In genomic region chr15:79054350-79054749, GRCh38 we compare ENCODE assay signal across 22 cellular contexts. TPM values are rescaled to one million over a fixed set of nuclear protein-coding genes. Genes with fewer than 3 reads are reported as not detected.
A peak's percentile ranks its signal among the peaks of the same experiment; 100 is the strongest.
DNase-seq lines count a peak whose midpoint lies in the region; ATAC-seq, FAIRE-seq and TF ChIP-seq lines count a peak whose summit lies in the region.
"Had no signal": no experiment of that assay in that cellular context is flagged by ENCODE, and none has a peak within 500 bp of the region (broad histone marks: within the 10 kb centered on the region; RNA-seq: fewer than 3 reads in every experiment).

No MANE protein-coding gene starts in this region.

- no peak for ATAC-seq in A549
- ATAC-seq: CD8-positive, alpha-beta T cell; HCT116 had no signal

- TF ChIP-seq CTCF in A549 (IDR thresholded peaks at IDR 0.05), result no peak
- TF ChIP-seq CTCF in endothelial cell (IDR thresholded peaks at IDR 0.05; ENCODE audit: unreplicated experiment), result no peak
- TF ChIP-seq CTCF in spleen (IDR thresholded peaks at IDR 0.05 in 8 of 11, conservative IDR thresholded peaks at IDR 0.05 in 3 of 11), result no peak
- no peak for TF ChIP-seq CTCF in SK-N-SH (IDR thresholded peaks at IDR 0.05)

- H3K27ac Mint-ChIP-seq in endothelial cell (ENCODE audit: unreplicated experiment), result peak overlapping the region; percentile 10
- H3K27ac Mint-ChIP-seq in T-helper 2 cell treated with Interferon-gamma antibody and Interleukin-4, amounts not matched to agents 5 μg/mL and 100 μg/mL, for 36 hours, result no peak overlapping the region
- H3K27ac Mint-ChIP-seq: B cell; CD8-positive, alpha-beta T cell; HFFc6 had no signal

- TF ChIP-seq POLR2A in A549 (IDR thresholded peaks at IDR 0.05; ENCODE audit: low read length), result no peak
- no peak for TF ChIP-seq POLR2A in spleen (IDR thresholded peaks at IDR 0.05)

- H3K9me3 Mint-ChIP-seq in endothelial cell (ENCODE audit: unreplicated experiment), result no peaks in the 10 kb centered on the region
- no peaks in the 10 kb centered on the region for H3K9me3 Mint-ChIP-seq in T-helper 2 cell treated with Interferon-gamma antibody and Interleukin-4, amounts not matched to agents 5 μg/mL and 100 μg/mL, for 36 hours
- H3K9me3 Mint-ChIP-seq: CD8-positive, alpha-beta T cell; H9; HFFc6 had no signal

- no peak for FAIRE-seq in A549 (lab: Jason Lieb, UNC)
- FAIRE-seq: G401.6, GM12892 had no signal

- no peaks in the 10 kb centered on the region for H3K9me3 ChIP-seq in A549
- H3K9me3 ChIP-seq in spleen, result no peaks in the 10 kb centered on the region
- no peaks in the 10 kb centered on the region for H3K9me3 ChIP-seq in SK-N-SH
- H3K9me3 ChIP-seq: BLaER1, Caco-2 had no signal

- H4K20me1 ChIP-seq in SK-N-SH (ENCODE audit: insufficient read depth), result no peaks in the 10 kb centered on the region
- H4K20me1 ChIP-seq: BLaER1 had no signal

- TF ChIP-seq RAD21 in A549 (conservative IDR thresholded peaks at IDR 0.05 in 1 of 2, IDR thresholded peaks at IDR 0.05 in 1 of 2) (no peak), Ishikawa (IDR thresholded peaks at IDR 0.05; ENCODE audit: low read depth) (no peak), SK-N-SH (IDR thresholded peaks at IDR 0.05; ENCODE audit: low read length) (no peak)

- peaks cover 6% of the 10 kb centered on the region for H3K27me3 Mint-ChIP-seq in endothelial cell (ENCODE audit: unreplicated experiment)
- H3K27me3 Mint-ChIP-seq in T-helper 2 cell treated with Interferon-gamma antibody and Interleukin-4, amounts not matched to agents 5 μg/mL and 100 μg/mL, for 36 hours (ENCODE audit: low read depth), result peaks cover 7% of the 10 kb centered on the region

- peaks cover 0 to 12% (median 0%) of the 10 kb centered on the region in 7 donors for H3K27me3 ChIP-seq in spleen (replicated peaks in 1 of 7)
- H3K27me3 ChIP-seq in SK-N-SH (ENCODE audit: insufficient read depth), result no peaks in the 10 kb centered on the region; the same call in 1 of the 2 replicates
- H3K27me3 ChIP-seq: BLaER1 had no signal

- no peaks in the 10 kb centered on the region for H3F3A ChIP-seq in SK-N-SH (replicated peaks; ENCODE audit: insufficient read depth)

- no peak overlapping the region for H3K4me3 Mint-ChIP-seq in endothelial cell (ENCODE audit: unreplicated experiment)
- no peak overlapping the region for H3K4me3 Mint-ChIP-seq in T-helper 2 cell treated with Interferon-gamma antibody and Interleukin-4, amounts not matched to agents 5 μg/mL and 100 μg/mL, for 36 hours
- H3K4me3 Mint-ChIP-seq: B cell; CD4-positive, CD25-positive, alpha-beta regulatory T cell; CD8-positive, alpha-beta T cell; H9; HFFc6 had no signal

- peaks cover 3% of the 10 kb centered on the region for H3K36me3 Mint-ChIP-seq in endothelial cell (ENCODE audit: low read depth, unreplicated experiment)
- H3K36me3 Mint-ChIP-seq in T-helper 2 cell treated with Interferon-gamma antibody and Interleukin-4, amounts not matched to agents 5 μg/mL and 100 μg/mL, for 36 hours (ENCODE audit: low read depth), result no peaks in the 10 kb centered on the region
- H3K36me3 Mint-ChIP-seq: CD4-positive, CD25-positive, alpha-beta regulatory T cell; CD8-positive, alpha-beta T cell had no signal

- H3K27ac ChIP-seq in A549 (no peak overlapping the region), spleen (no peak overlapping the region), SK-N-SH (ENCODE audit: low read depth in 2 of 2, low read length in 1 of 2) (no peak overlapping the region)
- H3K27ac ChIP-seq: BLaER1, C4-2B, GM23248 had no signal

- H3K9ac ChIP-seq in SK-N-SH, result no peak overlapping the region
- H3K9ac ChIP-seq: BLaER1, GM23248 had no signal

- no peaks in the 10 kb centered on the region for H3K79me2 ChIP-seq in SK-N-SH (ENCODE audit: insufficient read depth)

- H3K4me1 ChIP-seq in A549 (no peaks in the 10 kb centered on the region), spleen (no peaks in the 10 kb centered on the region), SK-N-SH (ENCODE audit: control insufficient read depth in 1 of 2, insufficient read depth in 2 of 2, low read depth in 1 of 2, low read length in 1 of 2) (no peaks in the 10 kb centered on the region)
- H3K4me1 ChIP-seq: Caco-2 had no signal

- 7% methylated on average over 3 of the region's 3 CpGs for WGBS in A549 (ENCODE audit: missing lambda C conversion rate)
- WGBS in spleen, 5 donors, result 57 to 76% (median 73%) methylated on average over 3 of the region's 3 CpGs
- WGBS in SK-N-SH (ENCODE audit: low lambda C conversion rate), result 4% methylated on average over 3 of the region's 3 CpGs

- intact Hi-C loops in spleen (cut with DNase I; ENCODE audit: low total_unique reads), result no loop called here

- POLR2A ChIA-PET in A549 (lab: Yijun Ruan, JAX) (no interaction called here), SK-N-SH (lab: Yijun Ruan, JAX) (no interaction called here)

- H3K4me2 ChIP-seq in A549, result no peak overlapping the region
- no peak overlapping the region for H3K4me2 ChIP-seq in SK-N-SH
- H3K4me2 ChIP-seq: BLaER1 had no signal

- H2AFZ ChIP-seq in SK-N-SH (ENCODE audit: low read depth), result no peak overlapping the region
- H2AFZ ChIP-seq: GM23248 had no signal

- H3K36me3 ChIP-seq in spleen (no peaks in the 10 kb centered on the region), SK-N-SH (replicated peaks in 1 of 2; ENCODE audit: control insufficient read depth in 1 of 2, insufficient read depth in 2 of 2, low read length in 1 of 2) (no peaks in the 10 kb centered on the region)
- H3K36me3 ChIP-seq: BLaER1 had no signal

- no peaks in the 10 kb centered on the region for H3K9me2 ChIP-seq in SK-N-SH

- TF ChIP-seq EP300 in A549 (IDR thresholded peaks at IDR 0.05) (no peak), Ishikawa (IDR thresholded peaks at IDR 0.05; ENCODE audit: borderline replicate concordance) (no peak), SK-N-SH (IDR thresholded peaks at IDR 0.05; ENCODE audit: borderline replicate concordance in 1 of 2, low read depth in 1 of 2, low read length in 1 of 2) (no peak)

- H3K4me3 ChIP-seq in A549, result no peak overlapping the region
- no peak overlapping the region for H3K4me3 ChIP-seq in spleen
- no peak overlapping the region for H3K4me3 ChIP-seq in SK-N-SH (ENCODE audit: low read depth in 2 of 2, low read length in 1 of 2)
- H3K4me3 ChIP-seq: BLaER1, GM23248 had no signal

- DNase-seq in A549 (ENCODE audit: low read depth in 1 of 2, low spot score in 1 of 2) (no peak), endothelial cell (ENCODE audit: low spot score) (no peak), spleen (peak; percentile 1), NCI-H446 (lab: John Stamatoyannopoulos, UW) (no peak), SK-N-SH (no peak)
- no peak for DNase-seq in T-helper 2 cell treated with Interferon-gamma antibody and Interleukin-4, amounts not matched to agents 5 μg/mL and 100 μg/mL, for 36 hours (ENCODE audit: low spot score)
- DNase-seq: 8988T; Caco-2; CD4-positive, CD25-positive, alpha-beta regulatory T cell; CD8-positive, alpha-beta T cell; DMS153; DND-41; GM23248; H9; HFFc6 had no signal

- CTCF ChIA-PET in A549 (lab: Yijun Ruan, JAX), result interaction anchor here (1.5 to 1.9 kb wide), 2 partner anchors 11 to 16 kb away, joined by 3 to 4 read pairs; no protein-coding TSS in a partner anchor
- CTCF ChIA-PET in SK-N-SH (lab: Yijun Ruan, JAX), result interaction anchor here (2.2 kb wide), 1 partner anchor 26 kb away, joined by 7 read pairs; no protein-coding TSS in a partner anchor

- H3K4me1 Mint-ChIP-seq in endothelial cell (ENCODE audit: unreplicated experiment), result no peaks in the 10 kb centered on the region
- H3K4me1 Mint-ChIP-seq in T-helper 2 cell treated with Interferon-gamma antibody and Interleukin-4, amounts not matched to agents 5 μg/mL and 100 μg/mL, for 36 hours (ENCODE audit: low read depth), result no peaks in the 10 kb centered on the region
- H3K4me1 Mint-ChIP-seq: B cell; CD4-positive, CD25-positive, alpha-beta regulatory T cell had no signal

TF ChIP-seq in A549, 52 proteins besides CTCF, POLR2A, EP300 and RAD21 (continues in another document):
- TF ChIP-seq E2F6 (IDR thresholded peaks at IDR 0.05; ENCODE audit: borderline replicate concordance, low read depth), result no peak

TF ChIP-seq in Ishikawa, 13 proteins besides CTCF, POLR2A, EP300 and RAD21 (continues in another document):
- 0 out of 2 replicates have a peak, but pooled peaks have one; percentile 10 for TF ChIP-seq USF1 (IDR thresholded peaks at IDR 0.05)

TF ChIP-seq in SK-N-SH, 30 proteins besides CTCF, POLR2A, EP300 and RAD21 (continues in another document):
- TF ChIP-seq RCOR1 (IDR thresholded peaks at IDR 0.05; ENCODE audit: low read length) (no peak), FOSL2 (IDR thresholded peaks at IDR 0.05; ENCODE audit: borderline replicate concordance, low read depth) (no peak), NRF1 (IDR thresholded peaks at IDR 0.05; ENCODE audit: low read depth, low read length) (no peak), PBX3 (IDR thresholded peaks at IDR 0.05) (no peak), GABPA (IDR thresholded peaks at IDR 0.05; ENCODE audit: low read depth) (no peak), FOXM1 (IDR thresholded peaks at IDR 0.05; ENCODE audit: low read depth) (no peak)

RNA-seq across cellular contexts. Expression of gene RASGRF1, which starts 36.2 kb away (rescaled TPM):
- polyA plus RNA-seq in A549 (2011; rRNA removed) (0.13 and 0.19 TPM in 2 replicates), A549 (2017; fragmentation: RNase III; extraction: RNeasy Plus Mini Kit Qiagen cat#74134 plus additional on column Dnase treatment) (0.07 to 0.26 TPM (median 0.21 TPM) in 3 replicates), spleen (1 to 10 TPM in 1 of 3 donors, under 1 TPM in 2; 0.50 to 1.4 (median 0.57) TPM), SK-N-SH (2012; rRNA removed) (0.10 TPM in 1 of 2 replicates, not detected in the other)
- polyA plus RNA-seq in A549 (2012; cell fraction: cytosol; rRNA removed), result 0.07 and 0.08 TPM in 2 replicates
- 0.04 and 0.05 TPM in 2 replicates for polyA plus RNA-seq in A549 (2012; cell fraction: nucleus; rRNA removed)
- 0.04 TPM in 1 of 2 replicates, not detected in the other for polyA minus RNA-seq in A549 (2011; rRNA and poly(A)+ RNA removed)
- total RNA-seq in endothelial cell (ENCODE audit: unreplicated experiment) (not detected), spleen (1 to 10 TPM; 1.3 to 3.4 (median 2.0) TPM)
- polyA plus RNA-seq in SK-N-SH (2012; cell fraction: cytosol; rRNA removed), result 0.03 TPM in 1 of 2 replicates, not detected in the other
- polyA plus RNA-seq in SK-N-SH (2012; cell fraction: nucleus; rRNA removed), result 0.02 and 0.06 TPM in 2 replicates
- total RNA-seq: CD4-positive, CD25-positive, alpha-beta regulatory T cell; CD8-positive, alpha-beta T cell; GM23248 had no signal
- polyA plus RNA-seq: CD4-positive, CD25-positive, alpha-beta regulatory T cell; GM23248 had no signal

Comparison
In these comparisons a context has a peak if more than half of its experiments do, and no peak if none do; other contexts are left out.
1. Of the 12 proteins assayed by ChIP-seq in both A549 and SK-N-SH: peak only in A549: USF2; only in SK-N-SH: none; in both: none; in neither: 11.